11 cellular contexts compared by ENCODE assay signal in the genomic region with DNA sequence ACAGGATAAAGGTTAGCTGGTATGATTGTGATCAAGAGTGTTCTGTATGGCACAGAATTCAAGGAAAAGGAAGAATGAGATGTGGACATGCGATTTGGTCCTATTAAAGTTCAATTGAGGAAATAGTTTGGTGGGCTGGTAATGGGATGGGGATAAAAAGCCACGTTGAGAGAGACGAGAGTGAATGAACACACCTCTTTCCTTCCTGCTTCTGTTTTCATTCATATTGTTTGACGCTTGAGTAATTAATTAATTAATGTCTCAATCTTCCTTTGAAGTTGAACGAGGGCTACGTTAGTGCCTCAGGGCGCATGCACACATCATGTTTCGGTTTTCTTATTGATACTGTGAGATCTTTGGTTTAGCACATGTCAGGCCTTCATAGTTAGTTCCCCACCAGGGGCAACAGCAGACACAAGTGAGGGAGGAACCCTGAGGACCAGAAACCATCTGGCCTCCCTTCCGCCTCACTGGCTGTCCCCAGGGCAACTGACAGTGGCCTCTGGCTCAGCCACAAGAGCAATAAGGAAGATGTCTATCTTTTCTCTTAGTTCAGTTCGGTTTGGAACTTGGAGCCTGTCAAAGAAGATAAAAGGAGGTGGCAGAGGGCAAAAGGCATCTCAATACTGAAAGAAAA.
DNase-seq lines count a peak whose midpoint lies in the region; ATAC-seq and TF ChIP-seq lines count a peak whose summit lies in the region.
"Had no signal": no experiment of that assay in that cellular context is flagged by ENCODE, and none has a peak within 500 bp of the region (broad histone marks: within the 10 kb centered on the region; RNA-seq: fewer than 3 reads in every experiment).

No MANE protein-coding gene starts in this region.

- peak overlapping the region; percentile 80 for H3K27ac ChIP-seq in endodermal cell (ENCODE audit: low read depth, low read length)

- peaks cover 3% of the 10 kb centered on the region for H3K4me1 ChIP-seq in endodermal cell (ENCODE audit: control insufficient read depth, insufficient read depth, low read length)
- H3K4me1 ChIP-seq in Caco-2 = no peaks in the 10 kb centered on the region; the same call in 1 of the 2 replicates

- H3K27me3 Mint-ChIP-seq in endodermal cell (ENCODE audit: insufficient read depth) = peaks cover 6% of the 10 kb centered on the region
- H3K27me3 Mint-ChIP-seq in MCF 10A (ENCODE audit: insufficient read depth, unreplicated experiment) = no peaks in the 10 kb centered on the region
- no peaks in the 10 kb centered on the region for H3K27me3 Mint-ChIP-seq in Caco-2 (ENCODE audit: insufficient read depth, unreplicated experiment)

- H3K9me3 ChIP-seq in endodermal cell (ENCODE audit: control insufficient read depth, low read length) (no peaks in the 10 kb centered on the region), Caco-2 (no peaks in the 10 kb centered on the region)

- H3K4me3 ChIP-seq in endodermal cell (ENCODE audit: low read length) = no peak overlapping the region
- no peak overlapping the region for H3K4me3 ChIP-seq in Caco-2 (ENCODE audit: low read depth, low read length)

- H3K36me3 ChIP-seq in endodermal cell (ENCODE audit: control insufficient read depth, insufficient read depth, low read length) = no peaks in the 10 kb centered on the region
- H3K36me3 ChIP-seq in Caco-2 (ENCODE audit: control insufficient read depth, insufficient read depth, low read length) = no peaks in the 10 kb centered on the region

- H3K27me3 ChIP-seq in endodermal cell (ENCODE audit: control insufficient read depth, insufficient read depth, low read length, poor library complexity, severe bottlenecking) (no peaks in the 10 kb centered on the region), Caco-2 (replicated peaks; ENCODE audit: control insufficient read depth, insufficient read depth, low read length) (no peaks in the 10 kb centered on the region)

- CTCF ChIA-PET in MCF 10A (lab: Yijun Ruan, JAX) (interaction anchor here (0.6 kb wide), 1 partner anchor 12 kb away, joined by 3 read pairs; no protein-coding TSS in a partner anchor), Caco-2 (lab: Charles Lee) (no interaction called here)

- H3K4me1 Mint-ChIP-seq in endodermal cell (peaks cover 9% of the 10 kb centered on the region), MCF 10A (ENCODE audit: insufficient read depth, unreplicated experiment) (no peaks in the 10 kb centered on the region), Caco-2 (ENCODE audit: low read depth, unreplicated experiment) (no peaks in the 10 kb centered on the region)
- H3K4me1 Mint-ChIP-seq: CD4-positive, CD25-positive, alpha-beta regulatory T cell had no signal

- in situ Hi-C loops in KBM-7 (cut with MboI; ENCODE audit: low pct_unique_long_range_greater_than_20kb, low sequenced_read_pairs) = no loop called here

- H3K9ac ChIP-seq in endodermal cell (ENCODE audit: extremely low read depth, low read length, poor library complexity, severe bottlenecking) = no peak overlapping the region

- DNase-seq in KBM-7 (peak; percentile 44), endodermal cell (no peak), CD1c-positive myeloid dendritic cell (ENCODE audit: extremely low spot score) (no peak), MCF 10A (ENCODE audit: unreplicated experiment) (no peak), T-helper 1 cell (no peak), Caco-2 (no peak)
- DNase-seq: CD4-positive, CD25-positive, alpha-beta regulatory T cell; effector memory CD8-positive, alpha-beta T cell; H7 had no signal

- ATAC-seq in GM18511 (IDR thresholded peaks at IDR 0.05; ENCODE audit: unreplicated experiment) (peak; percentile 71), GM21619 (IDR thresholded peaks at IDR 0.05; ENCODE audit: unreplicated experiment) (peak; percentile 89)
- ATAC-seq: effector memory CD8-positive, alpha-beta T cell had no signal

- BruUV-seq in MCF 10A (replicated peaks; lab: Mats Ljungman, UMichigan) (no TSS peak), Caco-2 (replicated peaks; lab: Mats Ljungman, UMichigan) (no TSS peak)

- POLR2A ChIA-PET in MCF 10A (lab: Yijun Ruan, JAX) = no interaction called here
- POLR2A ChIA-PET in Caco-2 (lab: Charles Lee) = interaction anchor here (0.7 kb wide), 1 partner anchor 177 kb away, joined by 3 read pairs; no protein-coding TSS in a partner anchor

- TF ChIP-seq CTCF in endodermal cell (conservative IDR thresholded peaks at IDR 0.05) (peak; percentile 16), MCF 10A (IDR thresholded peaks at IDR 0.05; ENCODE audit: unreplicated experiment) (no peak), Caco-2 (IDR thresholded peaks at IDR 0.05; ENCODE audit: insufficient read depth in 1 of 2, low read depth in 1 of 2, low read length in 1 of 2, severe bottlenecking in 1 of 2, unreplicated experiment in 1 of 2) (no peak)

- WGBS in endodermal cell (ENCODE audit: insufficient coverage in 1 of 2, insufficient read length in 1 of 2), 2 experiments = 70 to 87% methylated on average over 7 to 10 of the region's 10 CpGs

- H3K36me3 Mint-ChIP-seq in endodermal cell (ENCODE audit: low read depth) = no peaks in the 10 kb centered on the region
- H3K36me3 Mint-ChIP-seq in MCF 10A (ENCODE audit: insufficient read depth, unreplicated experiment) = no peaks in the 10 kb centered on the region
- no peaks in the 10 kb centered on the region for H3K36me3 Mint-ChIP-seq in Caco-2 (ENCODE audit: insufficient read depth, unreplicated experiment)
- H3K36me3 Mint-ChIP-seq: CD4-positive, CD25-positive, alpha-beta regulatory T cell had no signal

- intact Hi-C loops in MCF 10A (cut with micrococcal nuclease) = no loop called here
- intact Hi-C loops in Caco-2 (cut with micrococcal nuclease; ENCODE audit: unreplicated experiment) = no loop called here

- H3K9me3 Mint-ChIP-seq in endodermal cell (peaks cover 2% of the 10 kb centered on the region), MCF 10A (ENCODE audit: unreplicated experiment) (no peaks in the 10 kb centered on the region), Caco-2 (ENCODE audit: unreplicated experiment) (peaks cover 6% of the 10 kb centered on the region)
- H3K9me3 Mint-ChIP-seq: effector memory CD8-positive, alpha-beta T cell had no signal

- H3K4me3 Mint-ChIP-seq in endodermal cell (no peak overlapping the region), MCF 10A (ENCODE audit: unreplicated experiment) (no peak overlapping the region), Caco-2 (ENCODE audit: unreplicated experiment) (no peak overlapping the region)
- H3K4me3 Mint-ChIP-seq: CD4-positive, CD25-positive, alpha-beta regulatory T cell had no signal

- H3K27ac Mint-ChIP-seq in endodermal cell (no peak overlapping the region), MCF 10A (ENCODE audit: low read depth, unreplicated experiment) (no peak overlapping the region), Caco-2 (ENCODE audit: unreplicated experiment) (no peak overlapping the region)
- H3K27ac Mint-ChIP-seq: CD4-positive, CD25-positive, alpha-beta regulatory T cell had no signal
